Comparison of ENCODE assay signal across 11 cellular contexts in genomic region chr4:168486961-168487820, GRCh38. TPM values are rescaled to one million over a fixed set of nuclear protein-coding genes. Genes with fewer than 3 reads are reported as not detected.
A peak's percentile ranks its signal among the peaks of the same experiment; 100 is the strongest.
DNase-seq lines count a peak whose midpoint lies in the region; ATAC-seq and TF ChIP-seq lines count a peak whose summit lies in the region.
"Had no signal": no experiment of that assay in that cellular context is flagged by ENCODE, and none has a peak within 500 bp of the region (broad histone marks: within the 10 kb centered on the region; RNA-seq: fewer than 3 reads in every experiment).

No MANE protein-coding gene starts in this region.

- H3K4me3 ChIP-seq in MG63 (no peak overlapping the region), mucosa of descending colon (no peak overlapping the region), body of pancreas (no peak overlapping the region)
- H3K4me3 ChIP-seq: coronary artery, uterus had no signal

- WGBS in body of pancreas, 2 donors, result 71 to 82% methylated on average over 8 of the region's 8 CpGs

- DNase-seq in ELR (ENCODE audit: low read depth), result peak; percentile 92
- DNase-seq in MG63, result peak; percentile 50
- peak; percentile 72 for DNase-seq in amniotic epithelial cell (ENCODE audit: low read depth)
- no peak for DNase-seq in mucosa of descending colon
- no peak for DNase-seq in body of pancreas
- DNase-seq in activated CD4-positive, alpha-beta T cell treated with anti-CD3 and anti-CD28 coated beads, Interleukin-2, amount 50 U/mL, for 48 hours, result no peak
- DNase-seq in hypothalamus (lab: John Stamatoyannopoulos, UW), result no peak
- DNase-seq: activated B cell treated with CpG ODN at 0.5 μM for 24 hours, uterus had no signal

- no peak overlapping the region for H3K27ac ChIP-seq in body of pancreas
- H3K27ac ChIP-seq: coronary artery, uterus had no signal

- H3K27me3 ChIP-seq in MG63, result no peaks in the 10 kb centered on the region
- H3K27me3 ChIP-seq in body of pancreas, result no peaks in the 10 kb centered on the region
- H3K27me3 ChIP-seq: uterus had no signal

- no peaks in the 10 kb centered on the region for H3K4me1 ChIP-seq in mucosa of descending colon (ENCODE audit: low read depth)
- H3K4me1 ChIP-seq in body of pancreas, result no peaks in the 10 kb centered on the region
- H3K4me1 ChIP-seq: uterus had no signal

- intact Hi-C loops in mucosa of descending colon (cut with DNase I, micrococcal nuclease), result loop anchor here in 1 of 2 donors (10.0 kb wide), 1 partner anchor 162 kb away; no protein-coding TSS in a partner anchor
- intact Hi-C loops in body of pancreas (cut with DNase I), result no loop called here

- no peak for TF ChIP-seq POLR2A in body of pancreas (IDR thresholded peaks at IDR 0.05)

- TF ChIP-seq CTCF in mucosa of descending colon (IDR thresholded peaks at IDR 0.05) (no peak), body of pancreas (IDR thresholded peaks at IDR 0.05) (no peak)

- H3K36me3 ChIP-seq in MG63, result no peaks in the 10 kb centered on the region
- no peaks in the 10 kb centered on the region for H3K36me3 ChIP-seq in mucosa of descending colon (ENCODE audit: low read depth)
- no peaks in the 10 kb centered on the region for H3K36me3 ChIP-seq in body of pancreas (replicated peaks in 1 of 2; ENCODE audit: insufficient read depth in 1 of 2, low read depth in 2 of 2)
- H3K36me3 ChIP-seq: uterus had no signal

- ATAC-seq in mucosa of descending colon (peak; percentile 91), body of pancreas (no peak), GM19328 (IDR thresholded peaks at IDR 0.05; ENCODE audit: unreplicated experiment) (no peak)

- H3K9me3 ChIP-seq in MG63, result no peaks in the 10 kb centered on the region
- H3K9me3 ChIP-seq in mucosa of descending colon, result no peaks in the 10 kb centered on the region
- no peaks in the 10 kb centered on the region for H3K9me3 ChIP-seq in body of pancreas
- H3K9me3 ChIP-seq: uterus had no signal

RNA-seq across cellular contexts. Expression of gene DDX60L, which starts 6.9 kb away (rescaled TPM):
- total RNA-seq in MG63 (2014; rRNA removed; shearing (Covaris generic); ENCODE audit: low replicate concordance), result 7.6 and 8.1 TPM in 2 replicates
- total RNA-seq in mucosa of descending colon (10 to 100 TPM; 20.3 to 34.9 (median 32.1) TPM), body of pancreas (10 to 100 TPM; 13.2 to 18.7 TPM)

RNA-seq across cellular contexts. Expression of gene PALLD, which starts 9.7 kb away (rescaled TPM):
- 40.2 and 46.8 TPM in 2 replicates for total RNA-seq in MG63 (2014; rRNA removed; shearing (Covaris generic); ENCODE audit: low replicate concordance)
- total RNA-seq in mucosa of descending colon (100 to 1,000 TPM; 112 to 663 (median 150) TPM), body of pancreas (10 to 100 TPM; 46.8 to 52.4 TPM)

Comparison
In these comparisons a context has a peak if more than half of its experiments do, and no peak if none do; other contexts are left out.
1. DNase-seq: peak in ELR (single experiment), MG63 (single experiment) and amniotic epithelial cell (single experiment); none in mucosa of descending colon (0 of 3), body of pancreas (0 of 4), activated CD4-positive, alpha-beta T cell treated with anti-CD3 and anti-CD28 coated beads, Interleukin-2, amount 50 U/mL, for 48 hours (0 of 2) and hypothalamus (0 of 51).